ENCODE assay signal across 26 cellular contexts in genomic region chrX:105969487-105969886, GRCh38.
"Had no signal": no experiment of that assay in that cellular context is flagged by ENCODE, and none has a peak within 500 bp of the region (broad histone marks: within the 10 kb centered on the region; RNA-seq: fewer than 3 reads in every experiment).

No MANE protein-coding gene starts in this region.

- H3K4me3 Mint-ChIP-seq: dendritic cell treated with granulocyte-macrophage colony-stimulating factor and Interleukin-4, amounts not matched to agents 40 ng/mL and 50 ng/mL, for 4 days; effector memory CD8-positive, alpha-beta T cell; endodermal cell; immature natural killer cell; mesothelial cell of epicardium; naive thymus-derived CD4-positive, alpha-beta T cell; natural killer cell had no signal

- H3K27ac Mint-ChIP-seq: dendritic cell treated with granulocyte-macrophage colony-stimulating factor and Interleukin-4, amounts not matched to agents 40 ng/mL and 50 ng/mL, for 4 days; effector memory CD8-positive, alpha-beta T cell; endodermal cell; immature natural killer cell; mesothelial cell of epicardium; naive thymus-derived CD4-positive, alpha-beta T cell; natural killer cell had no signal

- ATAC-seq: effector memory CD8-positive, alpha-beta T cell; esophagus mucosa; gastroesophageal sphincter; heart left ventricle; left lung; left ventricle myocardium superior; lower lobe of right lung; naive thymus-derived CD4-positive, alpha-beta T cell; natural killer cell had no signal

- H3K4me1 Mint-ChIP-seq: immature natural killer cell; mesothelial cell of epicardium; naive thymus-derived CD4-positive, alpha-beta T cell; natural killer cell had no signal

- H3K4me2 ChIP-seq: hepatocyte had no signal

- H3K27me3 ChIP-seq: colonic mucosa, gastroesophageal sphincter, hepatocyte had no signal

- H3K4me1 ChIP-seq: colonic mucosa, gastroesophageal sphincter, heart left ventricle, left lung, lower lobe of right lung had no signal

- H3K27me3 Mint-ChIP-seq: dendritic cell treated with granulocyte-macrophage colony-stimulating factor and Interleukin-4, amounts not matched to agents 40 ng/mL and 50 ng/mL, for 4 days; effector memory CD8-positive, alpha-beta T cell; naive thymus-derived CD4-positive, alpha-beta T cell had no signal

- H3K36me3 Mint-ChIP-seq: immature natural killer cell; mesothelial cell of epicardium; naive thymus-derived CD4-positive, alpha-beta T cell; natural killer cell had no signal

- H3K4me3 ChIP-seq: colonic mucosa, gastroesophageal sphincter, heart left ventricle, hepatocyte, left lung, lower lobe of right lung had no signal

- H3K9me3 Mint-ChIP-seq: dendritic cell treated with granulocyte-macrophage colony-stimulating factor and Interleukin-4, amounts not matched to agents 40 ng/mL and 50 ng/mL, for 4 days had no signal

- H3K27ac ChIP-seq: colonic mucosa, epithelial cell of prostate, gastroesophageal sphincter, heart left ventricle, hepatocyte, left lung, lower lobe of right lung had no signal

- FAIRE-seq: endometrium, kidney had no signal

- H3K36me3 ChIP-seq: colonic mucosa, gastroesophageal sphincter, heart left ventricle, left lung, lower lobe of right lung had no signal

- H2AFZ ChIP-seq: hepatocyte had no signal

- H3K9me3 ChIP-seq: colonic mucosa, gastroesophageal sphincter, heart left ventricle, left lung, lower lobe of right lung had no signal

- H3K79me2 ChIP-seq: hepatocyte had no signal

- DNase-seq: colonic mucosa; cortex of kidney; effector CD8-positive, alpha-beta T cell; effector memory CD8-positive, alpha-beta T cell; endodermal cell; erythroblast; foreskin melanocyte; heart left ventricle; hypothalamus; immature natural killer cell; islet precursor cell; kidney; kidney glomerular epithelial cell; left lung; left ventricle myocardium superior; lower lobe of right lung; mesenchymal stem cell; naive thymus-derived CD4-positive, alpha-beta T cell; natural killer cell had no signal
